1 cellular context compared by ENCODE assay signal in genomic region chr5:124669956-124670671, GRCh38.
TF ChIP-seq lines count a peak whose summit lies in the region.

No MANE protein-coding gene starts in this region.

TF ChIP-seq in HepG2, 621 proteins besides CTCF, POLR2A, EP300 and RAD21 (continued from another document):
- TF ChIP-seq ZSCAN12 (CRISPR knock-in tag; IDR thresholded peaks at IDR 0.05) (no peak), ZFP36L1 (CRISPR knock-in tag; IDR thresholded peaks at IDR 0.05) (no peak), ZEB1 (IDR thresholded peaks at IDR 0.05; ENCODE audit: insufficient replicate concordance, low read depth) (no peak), ZNF660 (CRISPR knock-in tag; IDR thresholded peaks at IDR 0.05; ENCODE audit: borderline replicate concordance, low read depth) (no peak), ZNF569 (CRISPR knock-in tag; IDR thresholded peaks at IDR 0.05; ENCODE audit: borderline replicate concordance) (no peak), MBNL3 (CRISPR knock-in tag; conservative IDR thresholded peaks at IDR 0.05) (no peak), NFAT5 (CRISPR knock-in tag; IDR thresholded peaks at IDR 0.05) (no peak), TBX3 (IDR thresholded peaks at IDR 0.05; ENCODE audit: borderline replicate concordance) (no peak), SP2 (CRISPR knock-in tag; IDR thresholded peaks at IDR 0.05) (no peak), HOXA9 (CRISPR knock-in tag; IDR thresholded peaks at IDR 0.05; ENCODE audit: borderline replicate concordance) (no peak), DMAP1 (CRISPR knock-in tag; IDR thresholded peaks at IDR 0.05) (no peak)
